1 cellular context compared by ENCODE assay signal in genomic region chr13:40116008-40116407, GRCh38.
A peak's percentile ranks its signal among the peaks of the same experiment; 100 is the strongest.
TF ChIP-seq lines count a peak whose summit lies in the region.

No MANE protein-coding gene starts in this region.

TF ChIP-seq in A549, 52 proteins besides CTCF, POLR2A, EP300 and RAD21 (continued from another document):
- peak; percentile 67 for TF ChIP-seq MAX (IDR thresholded peaks at IDR 0.05)
- TF ChIP-seq FOXS1 (CRISPR knock-in tag; IDR thresholded peaks at IDR 0.05): no peak
- no peak for TF ChIP-seq KDM1A (IDR thresholded peaks at IDR 0.05; ENCODE audit: low read depth)
- no peak for TF ChIP-seq PHF8 (IDR thresholded peaks at IDR 0.05; ENCODE audit: borderline replicate concordance, low read depth)
- peak; percentile 66 for TF ChIP-seq FOSL2 (IDR thresholded peaks at IDR 0.05)
- TF ChIP-seq FOSL2 (CRISPR knock-in tag; IDR thresholded peaks at IDR 0.05): peak; percentile 98
- no peak for TF ChIP-seq ZSCAN20 (CRISPR knock-in tag; IDR thresholded peaks at IDR 0.05)
- TF ChIP-seq MAFK (IDR thresholded peaks at IDR 0.05; ENCODE audit: partially characterized antibody): no peak
- no peak for TF ChIP-seq REST (IDR thresholded peaks at IDR 0.05)
- peak; percentile 40; the same call in 1 of the 2 replicates for TF ChIP-seq EHF (CRISPR knock-in tag; IDR thresholded peaks at IDR 0.05)
- TF ChIP-seq, protein P1, sequence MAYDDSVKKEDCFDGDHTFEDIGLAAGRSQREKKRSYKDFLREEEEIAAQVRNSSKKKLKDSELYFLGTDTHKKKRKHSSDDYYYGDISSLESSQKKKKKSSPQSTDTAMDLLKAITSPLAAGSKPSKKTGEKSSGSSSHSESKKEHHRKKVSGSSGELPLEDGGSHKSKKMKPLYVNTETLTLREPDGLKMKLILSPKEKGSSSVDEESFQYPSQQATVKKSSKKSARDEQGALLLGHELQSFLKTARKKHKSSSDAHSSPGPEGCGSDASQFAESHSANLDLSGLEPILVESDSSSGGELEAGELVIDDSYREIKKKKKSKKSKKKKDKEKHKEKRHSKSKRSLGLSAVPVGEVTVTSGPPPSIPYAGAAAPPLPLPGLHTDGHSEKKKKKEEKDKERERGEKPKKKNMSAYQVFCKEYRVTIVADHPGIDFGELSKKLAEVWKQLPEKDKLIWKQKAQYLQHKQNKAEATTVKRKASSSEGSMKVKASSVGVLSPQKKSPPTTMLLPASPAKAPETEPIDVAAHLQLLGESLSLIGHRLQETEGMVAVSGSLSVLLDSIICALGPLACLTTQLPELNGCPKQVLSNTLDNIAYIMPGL (CRISPR knock-in tag; IDR thresholded peaks at IDR 0.05; ENCODE audit: borderline replicate concordance): no peak
- peak; percentile 78 for TF ChIP-seq JUNB (IDR thresholded peaks at IDR 0.05)
- no peak for TF ChIP-seq CHD2 (IDR thresholded peaks at IDR 0.05; ENCODE audit: low read length, partially characterized antibody)
- TF ChIP-seq HOXB13 (CRISPR knock-in tag; IDR thresholded peaks at IDR 0.05; ENCODE audit: low read depth): no peak
- TF ChIP-seq ZFP36 (IDR thresholded peaks at IDR 0.05; ENCODE audit: borderline replicate concordance, partially characterized antibody): no peak
- 0 out of 2 replicates have a peak, but pooled peaks have one; percentile 48 for TF ChIP-seq HOXB5 (CRISPR knock-in tag; IDR thresholded peaks at IDR 0.05)
- no peak for TF ChIP-seq RNF2 (IDR thresholded peaks at IDR 0.05; ENCODE audit: borderline replicate concordance, low read depth)
